In the genomic region with DNA sequence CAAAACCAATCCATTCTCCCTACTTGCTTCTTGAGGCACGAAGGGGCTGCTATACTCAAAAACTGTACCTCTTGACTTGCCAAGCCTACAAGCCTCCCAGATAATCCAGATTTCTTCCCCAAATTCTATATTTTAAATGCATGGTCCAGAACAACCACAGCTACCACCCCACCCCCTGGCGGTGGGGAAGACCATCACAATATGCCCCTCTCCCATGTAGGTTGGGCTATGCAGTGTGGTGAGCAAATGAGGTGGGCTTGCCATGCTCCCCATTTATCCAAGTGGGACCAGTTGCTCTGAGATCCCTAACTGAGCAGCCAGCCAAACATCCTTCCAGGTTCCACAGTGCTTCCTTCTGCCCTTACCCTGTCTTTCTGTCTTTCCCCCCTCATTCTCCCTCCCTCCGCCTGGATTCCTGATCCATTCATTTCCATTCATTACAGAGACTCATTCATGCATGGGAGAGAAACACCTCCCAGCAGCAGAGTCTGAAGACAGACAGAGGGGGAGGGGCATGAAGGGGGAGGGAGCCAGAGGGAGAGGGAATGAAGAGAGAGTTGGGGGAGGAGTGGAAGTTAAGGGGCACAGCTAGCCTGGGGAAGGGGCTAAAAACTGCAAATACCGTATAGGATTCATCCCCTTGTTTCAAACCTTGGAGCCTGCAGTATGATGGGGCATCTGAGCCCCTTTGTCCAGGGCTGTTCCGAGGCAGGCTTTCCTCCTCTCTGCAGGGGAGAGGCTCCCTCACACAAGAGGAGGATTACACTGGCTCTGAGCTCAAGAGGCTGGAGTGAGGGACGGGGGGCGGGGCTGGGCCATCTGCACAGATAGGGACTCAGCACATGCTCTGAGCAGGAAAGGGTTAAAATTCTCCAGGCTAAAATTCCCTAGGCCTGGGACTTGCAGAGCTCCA, we compare ENCODE assay signal across 8 cellular contexts. TPM values are rescaled to one million over a fixed set of nuclear protein-coding genes. Genes with fewer than 3 reads are reported as not detected.
DNase-seq lines count a peak whose midpoint lies in the region; ATAC-seq and TF ChIP-seq lines count a peak whose summit lies in the region.
"Had no signal": no experiment of that assay in that cellular context is flagged by ENCODE, and none has a peak within 500 bp of the region (broad histone marks: within the 10 kb centered on the region; RNA-seq: fewer than 3 reads in every experiment).

No MANE protein-coding gene starts in this region.

- H3K4me3 Mint-ChIP-seq in naive thymus-derived CD8-positive, alpha-beta T cell, result no peak overlapping the region
- H3K4me3 Mint-ChIP-seq: activated B cell treated with CpG ODN at 0.5 μM for 24 hours had no signal

- no peak for DNase-seq in AG04449 (ENCODE audit: low read depth, low spot score)
- peak; percentile 87 for DNase-seq in NCI-H2107 treated with DMSO at 0.1 percent for 48 hours (lab: John Stamatoyannopoulos, UW; ENCODE audit: unreplicated experiment)
- DNase-seq in fibroblast of pulmonary artery (ENCODE audit: low read depth), result no peak
- DNase-seq in naive thymus-derived CD8-positive, alpha-beta T cell, result no peak
- DNase-seq in UCSD-AML1 (lab: John Stamatoyannopoulos, UW; ENCODE audit: unreplicated experiment), result no peak
- DNase-seq in stimulated activated naive CD4-positive, alpha-beta T cell (lab: John Stamatoyannopoulos, UW), result no peak
- DNase-seq: activated B cell treated with CpG ODN at 0.5 μM for 24 hours had no signal

- peaks cover 20 to 33% (median 23%) of the 10 kb centered on the region in 4 donors for H3K4me1 Mint-ChIP-seq in naive thymus-derived CD8-positive, alpha-beta T cell

- no peak overlapping the region for H3K4me3 ChIP-seq in AG04449 (ENCODE audit: low read depth, low read length)
- H3K4me3 ChIP-seq in fibroblast of pulmonary artery (replicated peaks; ENCODE audit: low read depth, low read length), result no peak overlapping the region

- TF ChIP-seq CTCF in AG04449 (IDR thresholded peaks at IDR 0.05; ENCODE audit: insufficient read depth, low read length, missing control alignments), result peak; percentile 31
- TF ChIP-seq CTCF in fibroblast of pulmonary artery (IDR thresholded peaks at IDR 0.05; ENCODE audit: low read length, missing control alignments), result peak; percentile 44

- no peak for ATAC-seq in naive thymus-derived CD8-positive, alpha-beta T cell

- H3K9me3 Mint-ChIP-seq in naive thymus-derived CD8-positive, alpha-beta T cell, result no peaks in the 10 kb centered on the region
- H3K9me3 Mint-ChIP-seq: activated B cell treated with CpG ODN at 0.5 μM for 24 hours had no signal

- POLR2A ChIA-PET in AG04449 (lab: Yijun Ruan, JAX), result interaction anchor here (0.6 to 3.4 kb wide), 3 partner anchors 22 to 410 kb away, joined by 3 to 25 read pairs (median 4); partner anchors contain the start of gene ARHGEF40
- POLR2A ChIA-PET in naive thymus-derived CD8-positive, alpha-beta T cell (lab: Charles Lee), result interaction anchor here (2.3 to 5.2 kb wide), 3 partner anchors 7 to 79 kb away, joined by 11 to 66 read pairs (median 15); partner anchors contain the start of gene TMEM253

- no peaks in the 10 kb centered on the region for H3K27me3 Mint-ChIP-seq in naive thymus-derived CD8-positive, alpha-beta T cell

- H3K36me3 Mint-ChIP-seq in naive thymus-derived CD8-positive, alpha-beta T cell, result no peaks in the 10 kb centered on the region

- H3K27ac Mint-ChIP-seq in naive thymus-derived CD8-positive, alpha-beta T cell, result peak overlapping the region in 4 of 10 donors; percentile 8 to 33 (median 20)
- H3K27ac Mint-ChIP-seq: activated B cell treated with CpG ODN at 0.5 μM for 24 hours had no signal

- CTCF ChIA-PET in AG04449 (lab: Yijun Ruan, JAX), result interaction anchor here (0.9 to 7.8 kb wide), 24 partner anchors 8 to 122 kb away, joined by 3 to 325 read pairs (median 10); partner anchors contain the start of genes ARHGEF40, RNASE13, RNASE7 and SLC39A2

RNA-seq across cellular contexts. Expression of gene ZNF219, which starts 4.4 kb away (rescaled TPM):
- 1 to 10 TPM; 6.9 to 7.7 TPM for total RNA-seq in naive thymus-derived CD8-positive, alpha-beta T cell
- 1 to 10 TPM; 1.7 to 3.6 (median 1.8) TPM for polyA plus RNA-seq in naive thymus-derived CD8-positive, alpha-beta T cell

RNA-seq across cellular contexts. Expression of gene TMEM253, which starts 6.8 kb away (rescaled TPM):
- total RNA-seq in naive thymus-derived CD8-positive, alpha-beta T cell, result not detected
- polyA plus RNA-seq in naive thymus-derived CD8-positive, alpha-beta T cell, result not detected
- total RNA-seq: activated B cell treated with CpG ODN at 0.5 μM for 24 hours had no signal

RNA-seq across cellular contexts. Expression of gene ARHGEF40, which starts 23.9 kb away (rescaled TPM):
- total RNA-seq in naive thymus-derived CD8-positive, alpha-beta T cell, result under 1 TPM; 0.08 to 0.36 TPM
- under 1 TPM; 0.03 to 0.45 (median 0.06) TPM for polyA plus RNA-seq in naive thymus-derived CD8-positive, alpha-beta T cell

RNA-seq across cellular contexts. Expression of gene RNASE8, which starts 36.4 kb away (rescaled TPM):
- total RNA-seq in naive thymus-derived CD8-positive, alpha-beta T cell, result not detected
- polyA plus RNA-seq in naive thymus-derived CD8-positive, alpha-beta T cell, result not detected
- total RNA-seq: activated B cell treated with CpG ODN at 0.5 μM for 24 hours had no signal
- polyA plus RNA-seq: esophagus had no signal

RNA-seq across cellular contexts. Expression of gene RNASE7, which starts 51.9 kb away (rescaled TPM):
- total RNA-seq in naive thymus-derived CD8-positive, alpha-beta T cell, result not detected
- not detected for polyA plus RNA-seq in naive thymus-derived CD8-positive, alpha-beta T cell
- total RNA-seq: activated B cell treated with CpG ODN at 0.5 μM for 24 hours had no signal
